Comparison of ENCODE assay signal across 7 cellular contexts in genomic region chr5:67997148-67997547, GRCh38.
"Had no signal": no experiment of that assay in that cellular context is flagged by ENCODE, and none has a peak within 500 bp of the region (broad histone marks: within the 10 kb centered on the region; RNA-seq: fewer than 3 reads in every experiment).

No MANE protein-coding gene starts in this region.

- H3K36me3 ChIP-seq: HAP-1 had no signal

- H3K9ac ChIP-seq: GM23248 had no signal

- FAIRE-seq: HTR-8/SVneo had no signal

- DNase-seq: GOT3, H7, HFFc6 had no signal

- H3K4me3 ChIP-seq: GM23248, HAP-1 had no signal

- H3K4me1 ChIP-seq: HAP-1 had no signal

- H3K27ac ChIP-seq: GM23248 had no signal

- H2AFZ ChIP-seq: GM23248 had no signal

- H3K9me3 ChIP-seq: HAP-1 had no signal

- ATAC-seq: HCT116 had no signal
